31 cellular contexts compared by ENCODE assay signal in genomic region chr1:69180358-69180757, GRCh38.
"Had no signal": no experiment of that assay in that cellular context is flagged by ENCODE, and none has a peak within 500 bp of the region (broad histone marks: within the 10 kb centered on the region; RNA-seq: fewer than 3 reads in every experiment).

No MANE protein-coding gene starts in this region.

- H3K36me3 ChIP-seq: ascending aorta, breast epithelium, cardiac muscle cell, esophagus squamous epithelium had no signal

- H3K4me3 Mint-ChIP-seq: activated CD4-positive, alpha-beta memory T cell treated with anti-CD3 and anti-CD28 coated beads, Interleukin-2, amount 10 ng/mL, durations not matched to agents 7 days and 5 days; activated CD4-positive, alpha-beta T cell treated with anti-CD3 and anti-CD28 coated beads, Interleukin-2, amount 10 ng/mL, durations not matched to agents 7 days and 5 days; activated naive CD4-positive, alpha-beta T cell treated with anti-CD3 and anti-CD28 coated beads, Interleukin-2, amount 10 ng/mL, durations not matched to agents 7 days and 5 days; activated naive CD8-positive, alpha-beta T cell treated with anti-CD3 and anti-CD28 coated beads, Interleukin-2, amount 10 ng/mL, durations not matched to agents 7 days and 5 days; activated T-cell treated with anti-CD3 and anti-CD28 coated beads, Interleukin-2, amount 50 U/mL, for 24 hours; activated T-cell treated with anti-CD3 and anti-CD28 coated beads, Interleukin-2, amount 50 U/mL, for 72 hours; brain; effector memory CD8-positive, alpha-beta T cell had no signal

- H3K27me3 Mint-ChIP-seq: activated CD4-positive, alpha-beta memory T cell treated with anti-CD3 and anti-CD28 coated beads, Interleukin-2, amount 10 ng/mL, durations not matched to agents 7 days and 5 days; activated CD4-positive, alpha-beta T cell treated with anti-CD3 and anti-CD28 coated beads, Interleukin-2, amount 10 ng/mL, durations not matched to agents 7 days and 5 days; activated naive CD4-positive, alpha-beta T cell treated with anti-CD3 and anti-CD28 coated beads, Interleukin-2, amount 10 ng/mL, durations not matched to agents 7 days and 5 days; activated naive CD8-positive, alpha-beta T cell treated with anti-CD3 and anti-CD28 coated beads, Interleukin-2, amount 10 ng/mL, durations not matched to agents 7 days and 5 days; activated T-cell treated with anti-CD3 and anti-CD28 coated beads, Interleukin-2, amount 50 U/mL, for 24 hours; brain; effector memory CD8-positive, alpha-beta T cell had no signal

- H3K9me3 ChIP-seq: ascending aorta, breast epithelium, esophagus squamous epithelium had no signal

- DNase-seq: activated CD4-positive, alpha-beta memory T cell treated with anti-CD3 and anti-CD28 coated beads, Interleukin-2, amount 10 ng/mL, durations not matched to agents 7 days and 5 days; activated CD4-positive, alpha-beta T cell treated with anti-CD3 and anti-CD28 coated beads for 4 hours; activated CD4-positive, alpha-beta T cell treated with anti-CD3 and anti-CD28 coated beads, Interleukin-2, amount 10 ng/mL, durations not matched to agents 7 days and 5 days; activated CD4-positive, alpha-beta T cell treated with anti-CD3 and anti-CD28 coated beads, Interleukin-2, amount 50 U/mL, for 4 hours; activated CD4-positive, CD25-positive, alpha-beta regulatory T cell; activated CD4-positive, CD25-positive, alpha-beta regulatory T cell treated with anti-CD3 and anti-CD28 coated beads, Interleukin-2, amount 50 U/mL, for 72 hours; activated CD8-positive, alpha-beta memory T cell treated with anti-CD3 and anti-CD28 coated beads, Interleukin-2, amount 50 U/mL, for 48 hours; activated gamma-delta T cell; activated naive CD4-positive, alpha-beta T cell; activated naive CD4-positive, alpha-beta T cell treated with anti-CD3 and anti-CD28 coated beads, Interleukin-2, amount 10 ng/mL, durations not matched to agents 7 days and 5 days; activated naive CD8-positive, alpha-beta T cell treated with anti-CD3 and anti-CD28 coated beads, Interleukin-2, amount 10 ng/mL, durations not matched to agents 7 days and 5 days; activated T-cell treated with anti-CD3 and anti-CD28 coated beads for 4 hours; activated T-cell treated with anti-CD3 and anti-CD28 coated beads, Interleukin-2, amount 50 U/mL, for 24 hours; activated T-cell treated with anti-CD3 and anti-CD28 coated beads, Interleukin-2, amount 50 U/mL, for 72 hours; central memory CD4-positive, alpha-beta T cell; cerebellar nuclear complex; cortex of kidney; dermis blood vessel endothelial cell; effector CD4-positive, alpha-beta T cell; effector memory CD8-positive, alpha-beta T cell; esophagus squamous epithelium; foreskin melanocyte; head of caudate nucleus; T-helper 2 cell had no signal

- H3K27me3 ChIP-seq: ascending aorta, breast epithelium, cardiac muscle cell, esophagus squamous epithelium had no signal

- FAIRE-seq: endothelial cell of umbilical vein had no signal

- H3K4me3 ChIP-seq: ascending aorta, breast epithelium, cardiac muscle cell, esophagus squamous epithelium had no signal

- H3K27ac Mint-ChIP-seq: activated CD4-positive, alpha-beta memory T cell treated with anti-CD3 and anti-CD28 coated beads, Interleukin-2, amount 10 ng/mL, durations not matched to agents 7 days and 5 days; activated CD4-positive, alpha-beta T cell treated with anti-CD3 and anti-CD28 coated beads, Interleukin-2, amount 10 ng/mL, durations not matched to agents 7 days and 5 days; activated naive CD4-positive, alpha-beta T cell treated with anti-CD3 and anti-CD28 coated beads, Interleukin-2, amount 10 ng/mL, durations not matched to agents 7 days and 5 days; activated naive CD4-positive, alpha-beta T cell treated with anti-CD3 and anti-CD28 coated beads, Interleukin-2, amount 50 U/mL, for 72 hours; activated naive CD8-positive, alpha-beta T cell treated with anti-CD3 and anti-CD28 coated beads, Interleukin-2, amount 10 ng/mL, durations not matched to agents 7 days and 5 days; activated T-cell treated with anti-CD3 and anti-CD28 coated beads, Interleukin-2, amount 50 U/mL, for 24 hours; activated T-cell treated with anti-CD3 and anti-CD28 coated beads, Interleukin-2, amount 50 U/mL, for 72 hours; brain; effector memory CD8-positive, alpha-beta T cell had no signal

- H3K4me1 ChIP-seq: ascending aorta, breast epithelium, esophagus squamous epithelium had no signal

- H3K36me3 Mint-ChIP-seq: activated naive CD4-positive, alpha-beta T cell treated with anti-CD3 and anti-CD28 coated beads, Interleukin-2, amount 10 ng/mL, durations not matched to agents 7 days and 5 days; activated naive CD4-positive, alpha-beta T cell treated with anti-CD3 and anti-CD28 coated beads, Interleukin-2, amount 50 U/mL, for 72 hours; activated naive CD8-positive, alpha-beta T cell treated with anti-CD3 and anti-CD28 coated beads, Interleukin-2, amount 10 ng/mL, durations not matched to agents 7 days and 5 days; brain had no signal

- ATAC-seq: activated naive CD4-positive, alpha-beta T cell treated with anti-CD3 and anti-CD28 coated beads, Interleukin-2, amount 50 U/mL, for 72 hours; activated T-cell treated with anti-CD3 and anti-CD28 coated beads, Interleukin-2, amount 50 U/mL, for 72 hours; effector memory CD8-positive, alpha-beta T cell had no signal

- H3K9me3 Mint-ChIP-seq: activated CD4-positive, alpha-beta T cell treated with anti-CD3 and anti-CD28 coated beads, Interleukin-2, amount 10 ng/mL, durations not matched to agents 7 days and 5 days; activated naive CD4-positive, alpha-beta T cell treated with anti-CD3 and anti-CD28 coated beads, Interleukin-2, amount 10 ng/mL, durations not matched to agents 7 days and 5 days; activated naive CD4-positive, alpha-beta T cell treated with anti-CD3 and anti-CD28 coated beads, Interleukin-2, amount 50 U/mL, for 72 hours; activated naive CD8-positive, alpha-beta T cell treated with anti-CD3 and anti-CD28 coated beads, Interleukin-2, amount 10 ng/mL, durations not matched to agents 7 days and 5 days; activated T-cell treated with anti-CD3 and anti-CD28 coated beads, Interleukin-2, amount 50 U/mL, for 24 hours; brain; effector memory CD8-positive, alpha-beta T cell had no signal

- H3K27ac ChIP-seq: ascending aorta, breast epithelium, cardiac muscle cell, epithelial cell of prostate, esophagus squamous epithelium had no signal

- H3K4me1 Mint-ChIP-seq: activated CD4-positive, alpha-beta memory T cell treated with anti-CD3 and anti-CD28 coated beads, Interleukin-2, amount 10 ng/mL, durations not matched to agents 7 days and 5 days; activated CD4-positive, alpha-beta T cell treated with anti-CD3 and anti-CD28 coated beads, Interleukin-2, amount 10 ng/mL, durations not matched to agents 7 days and 5 days; activated naive CD4-positive, alpha-beta T cell treated with anti-CD3 and anti-CD28 coated beads, Interleukin-2, amount 10 ng/mL, durations not matched to agents 7 days and 5 days; activated naive CD8-positive, alpha-beta T cell treated with anti-CD3 and anti-CD28 coated beads, Interleukin-2, amount 10 ng/mL, durations not matched to agents 7 days and 5 days; brain had no signal
